13 cellular contexts compared by ENCODE assay signal in genomic region chr18:79526468-79527460, GRCh38.
DNase-seq lines count a peak whose midpoint lies in the region; ATAC-seq, FAIRE-seq and TF ChIP-seq lines count a peak whose summit lies in the region.
"Had no signal": no experiment of that assay in that cellular context is flagged by ENCODE, and none has a peak within 500 bp of the region (broad histone marks: within the 10 kb centered on the region; RNA-seq: fewer than 3 reads in every experiment).

No MANE protein-coding gene starts in this region.

- no peak for TF ChIP-seq RAD21 in K562 (CRISPR knock-in tag; conservative IDR thresholded peaks at IDR 0.05 in 1 of 2, IDR thresholded peaks at IDR 0.05 in 1 of 2)

- in situ Hi-C loops in K562 (cut with MboI) = loop anchor here (5.0 kb wide), 1 partner anchor 144 kb away; no protein-coding TSS in a partner anchor

- H3K36me3 ChIP-seq in K562 (ENCODE audit: control insufficient read depth, insufficient read depth, low read length) (peaks cover 11% of the 10 kb centered on the region; the same call in 1 of the 3 replicates), lung (ENCODE audit: control insufficient read depth in 2 of 2, insufficient read depth in 2 of 2, low read length in 2 of 2) (peaks cover 0 to 7% of the 10 kb centered on the region in 2 donors)

- H3K4me1 ChIP-seq in K562 (replicated peaks in 1 of 2; ENCODE audit: control insufficient read depth in 2 of 2, insufficient read depth in 2 of 2, low read length in 2 of 2) (peaks cover 0 to 34% of the 10 kb centered on the region in 2 experiments; a peak in 2 of 5 replicates), lung (ENCODE audit: control insufficient read depth in 2 of 2, insufficient read depth in 2 of 2, low read length in 2 of 2) (peaks cover 0 to 5% of the 10 kb centered on the region in 2 donors)

- no peak overlapping the region for H3K27ac ChIP-seq in K562 (ENCODE audit: extremely low read depth, low read depth, low read length)
- peak overlapping the region in 1 of 2 donors; percentile 59 for H3K27ac ChIP-seq in lung (ENCODE audit: low read depth in 1 of 2, low read length in 1 of 2)
- H3K27ac ChIP-seq: BLaER1 treated with 17β-estradiol and CSF1 and Interleukin-3, amounts not matched to agents 10 nM and 100 nM had no signal

- no peak for ATAC-seq in K562
- no peak for ATAC-seq in lung (ENCODE audit: insufficient read depth, low FRiP score)
- no peak for ATAC-seq in HG03097 (IDR thresholded peaks at IDR 0.05; ENCODE audit: low FRiP score, unreplicated experiment)

- no peak overlapping the region for H3K4me2 ChIP-seq in K562 (ENCODE audit: insufficient read depth, low read length)
- H3K4me2 ChIP-seq: smooth muscle cell had no signal

- H3K9ac ChIP-seq in K562 (ENCODE audit: insufficient read depth in 1 of 2, low read depth in 2 of 2, low read length in 2 of 2) = no peak overlapping the region
- H3K9ac ChIP-seq: BLaER1 treated with 17β-estradiol and CSF1 and Interleukin-3, amounts not matched to agents 10 nM and 100 nM had no signal

- peak in 5 of 6 experiments; percentile 19 to 38 (median 21) for DNase-seq in stimulated activated naive CD4-positive, alpha-beta T cell (lab: John Stamatoyannopoulos, UW)
- DNase-seq in stimulated activated naive CD4-positive, alpha-beta T cell treated with Interleukin-2 at 50 U/mL for 16 hours (lab: John Stamatoyannopoulos, UW) = no peak
- DNase-seq in K562 (ENCODE audit: extremely low read depth in 1 of 4, low spot score in 3 of 4) (peak in 3 of 4 experiments; percentile 10 to 20 (median 17)), lung (ENCODE audit: low spot score) (peak; percentile 38), urothelium cell line (ENCODE audit: low spot score) (no peak), NCI-H1092 treated with DMSO at 0.1 percent for 48 hours (lab: John Stamatoyannopoulos, UW) (no peak)
- no peak for DNase-seq in stimulated activated CD4-positive, alpha-beta T cell treated with anti-CD3 and anti-CD28 coated beads, Interleukin-4, amount 100 ng/mL, for 4 hours
- DNase-seq: activated naive CD8-positive, alpha-beta T cell treated with anti-CD3 and anti-CD28 coated beads, Interleukin-2, amount 10 ng/mL, durations not matched to agents 7 days and 5 days; NCI-H524 treated with DMSO at 0.1 percent for 48 hours; T-helper 1 cell had no signal

- no peak overlapping the region for H3K4me3 ChIP-seq in K562
- H3K4me3 ChIP-seq in lung = no peak overlapping the region
- H3K4me3 ChIP-seq: BLaER1 treated with 17β-estradiol and CSF1 and Interleukin-3, amounts not matched to agents 10 nM and 100 nM; smooth muscle cell had no signal

- POLR2A ChIA-PET in K562 (lab: Yijun Ruan, JAX) = no interaction called here

- no peak for TF ChIP-seq EP300 in K562 (IDR thresholded peaks at IDR 0.05; ENCODE audit: low read length)

- FAIRE-seq in K562 (lab: Jason Lieb, UNC) (no peak), urothelium cell line (lab: Jason Lieb, UNC) (no peak)

- no peaks in the 10 kb centered on the region for H3K27me3 ChIP-seq in K562 (ENCODE audit: control insufficient read depth in 2 of 2, insufficient read depth in 2 of 2, low read length in 2 of 2)
- no peaks in the 10 kb centered on the region for H3K27me3 ChIP-seq in lung (ENCODE audit: control insufficient read depth, insufficient read depth)

- 82% methylated on average over 16 of the region's 44 CpGs for WGBS in K562 (ENCODE audit: insufficient coverage, low coverage, missing lambda C conversion rate)
- 71 to 72% methylated on average over 44 of the region's 44 CpGs for WGBS in lung, 2 donors

- BruUV-seq in K562 (replicated peaks; lab: Mats Ljungman, UMichigan) = no TSS peak

- H2AFZ ChIP-seq in K562 (ENCODE audit: low read depth, low read length) = no peak overlapping the region

- peaks cover 4% of the 10 kb centered on the region; the same call in 1 of the 2 replicates for H4K20me1 ChIP-seq in K562 (replicated peaks; ENCODE audit: control insufficient read depth, insufficient read depth, low read length)

- intact Hi-C loops in K562 (cut with micrococcal nuclease) = loop anchor here (5.0 kb wide), 2 partner anchors 116 to 129 kb away; partner anchors contain the start of gene NFATC1

- H3K9me1 ChIP-seq in K562 (ENCODE audit: control insufficient read depth, insufficient read depth, low read length) = no peaks in the 10 kb centered on the region

- TF ChIP-seq CTCF in K562 (IDR thresholded peaks at IDR 0.05 in 2 of 3, conservative IDR thresholded peaks at IDR 0.05 in 1 of 3; ENCODE audit: insufficient read depth in 2 of 3, low read depth in 1 of 3, low read length in 3 of 3) (no peak), lung (IDR thresholded peaks at IDR 0.05; ENCODE audit: control extremely low read depth, extremely low read depth) (no peak)

- TF ChIP-seq POLR2A in K562 (conservative IDR thresholded peaks at IDR 0.05) = no peak

- no peaks in the 10 kb centered on the region for H3K79me2 ChIP-seq in K562 (ENCODE audit: control insufficient read depth, insufficient read depth, low read length)

- CTCF ChIA-PET in K562 (lab: Yijun Ruan, JAX; ENCODE audit: low intra/inter-chr PET ratio) = interaction anchor here (2.9 kb wide), 1 partner anchor 146 kb away, joined by 24 read pairs; no protein-coding TSS in a partner anchor

- H3K9me3 ChIP-seq in K562 (replicated peaks; ENCODE audit: control insufficient read depth, insufficient read depth, low read depth, low read length) = no peaks in the 10 kb centered on the region
- H3K9me3 ChIP-seq in lung (ENCODE audit: control insufficient read depth in 2 of 2, insufficient read depth in 1 of 2, low read length in 1 of 2) = peaks cover 0 to 4% of the 10 kb centered on the region in 2 donors
- H3K9me3 ChIP-seq: BLaER1 treated with 17β-estradiol and CSF1 and Interleukin-3, amounts not matched to agents 10 nM and 100 nM had no signal

TF ChIP-seq in K562, 482 proteins besides CTCF, POLR2A, EP300 and RAD21 (continues in another document):
- TF ChIP-seq RBFOX2 (IDR thresholded peaks at IDR 0.05; ENCODE audit: low read depth, low read length) (0 out of 2 replicates have a peak, but pooled peaks have one; percentile 19), ID3 (CRISPR knock-in tag; IDR thresholded peaks at IDR 0.05) (no peak), ID3 (tag; IDR thresholded peaks at IDR 0.05) (no peak), HDAC3 (IDR thresholded peaks at IDR 0.05; ENCODE audit: borderline replicate concordance, partially characterized antibody) (no peak), ZBTB17 (CRISPR knock-in tag; IDR thresholded peaks at IDR 0.05) (no peak), CREM (IDR thresholded peaks at IDR 0.05; ENCODE audit: low read depth) (0 out of 2 replicates have a peak, but pooled peaks have one; percentile 7)

Comparison
In these comparisons a context has a peak if more than half of its experiments do, and no peak if none do; other contexts are left out.
1. DNase-seq: peak in stimulated activated naive CD4-positive, alpha-beta T cell (5 of 6), K562 (3 of 4) and lung (single experiment); none in stimulated activated naive CD4-positive, alpha-beta T cell treated with Interleukin-2 at 50 U/mL for 16 hours (single experiment), urothelium cell line (single experiment), stimulated activated CD4-positive, alpha-beta T cell treated with anti-CD3 and anti-CD28 coated beads, Interleukin-4, amount 100 ng/mL, for 4 hours (0 of 2) and NCI-H1092 treated with DMSO at 0.1 percent for 48 hours (single experiment).